ENCODE assay signal across 6 cellular contexts in the genomic region with DNA sequence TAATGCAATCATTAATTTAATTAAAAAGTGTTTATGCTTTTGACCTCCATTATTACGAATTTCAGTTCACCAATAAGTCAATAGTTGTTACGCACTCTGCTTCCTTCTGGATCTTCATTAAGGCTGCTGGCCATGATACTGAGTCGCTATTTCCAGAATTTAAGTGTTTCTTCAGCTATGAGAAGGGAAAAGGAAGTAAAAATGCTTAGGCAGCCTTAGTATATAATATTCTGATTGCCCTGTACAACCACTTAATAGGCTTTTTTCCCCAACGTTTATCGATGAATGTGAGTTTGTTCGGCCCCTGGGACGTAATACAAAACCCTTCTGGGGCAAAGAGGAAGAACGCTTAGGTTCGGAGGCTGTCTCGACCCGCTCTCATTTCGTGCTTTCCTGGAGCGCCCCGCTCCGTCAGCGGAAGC. TPM values are rescaled to one million over a fixed set of nuclear protein-coding genes. Genes with fewer than 3 reads are reported as not detected.
DNase-seq lines count a peak whose midpoint lies in the region; ATAC-seq and TF ChIP-seq lines count a peak whose summit lies in the region.

No MANE protein-coding gene starts in this region.

- H3K9me3 ChIP-seq in right lobe of liver: no peaks in the 10 kb centered on the region

- ATAC-seq in right lobe of liver: no peak
- ATAC-seq in HG03565 (IDR thresholded peaks at IDR 0.05; ENCODE audit: unreplicated experiment): no peak

- no peaks in the 10 kb centered on the region for H3K27me3 ChIP-seq in right lobe of liver

- H3K27ac ChIP-seq in right lobe of liver: peak overlapping the region; percentile 95 to 99 (median 98)

- intact Hi-C loops in right lobe of liver (cut with DNase I): no loop called here

- H3K4me3 ChIP-seq in right lobe of liver: peak overlapping the region; percentile 54 to 88 (median 80)

- peaks cover 0 to 40% (median 10%) of the 10 kb centered on the region in 4 donors for H3K4me1 ChIP-seq in right lobe of liver

- no peak for TF ChIP-seq POLR2A in right lobe of liver (IDR thresholded peaks at IDR 0.05)

- H3K36me3 ChIP-seq in right lobe of liver: peaks cover 0 to 16% (median 8%) of the 10 kb centered on the region in 4 donors

- peak in 1 of 4 donors; percentile 15 for TF ChIP-seq CTCF in right lobe of liver (IDR thresholded peaks at IDR 0.05)

- DNase-seq in NCI-H1694 treated with DMSO at 0.1 percent for 48 hours (lab: John Stamatoyannopoulos, UW) (peak; percentile 42), NCI-H1694 (lab: John Stamatoyannopoulos, UW) (no peak), right lobe of liver (peak in 2 of 3 donors; percentile 86 to 89), mucosa of gallbladder (ENCODE audit: low spot score) (no peak)
- DNase-seq in activated CD8-positive, alpha-beta memory T cell treated with anti-CD3 and anti-CD28 coated beads, Interleukin-2, amount 50 U/mL, for 48 hours: peak; percentile 81

- WGBS in right lobe of liver (ENCODE audit: insufficient coverage, low coverage, low lambda C conversion rate, missing lambda C conversion rate): under 1% methylated on average over 16 of the region's 16 CpGs

RNA-seq across cellular contexts. Expression of a gene that starts 0.6 kb away (rescaled TPM):
- total RNA-seq in right lobe of liver: 10 to 100 TPM; 14.8 to 26.2 (median 21.7) TPM
- 36.3 TPM for total RNA-seq in mucosa of gallbladder

RNA-seq across cellular contexts. Expression of a gene that starts 1.3 kb away (rescaled TPM):
- total RNA-seq in right lobe of liver (10 to 100 TPM in 1 of 6 experiments, 1 to 10 TPM in 5; 6.4 to 11.7 (median 7.7) TPM), mucosa of gallbladder (24.8 TPM)

RNA-seq across cellular contexts. Expression of a gene that starts 18.5 kb away (rescaled TPM):
- not detected for total RNA-seq in right lobe of liver
- not detected for total RNA-seq in mucosa of gallbladder

RNA-seq across cellular contexts. Expression of a gene that starts 29.2 kb away (rescaled TPM):
- total RNA-seq in right lobe of liver: under 1 TPM; 0.22 to 0.86 (median 0.52) TPM
- 1.0 TPM for total RNA-seq in mucosa of gallbladder

RNA-seq across cellular contexts. Expression of a gene that starts 32.5 kb away (rescaled TPM):
- 10 to 100 TPM in 4 of 6 experiments, 1 to 10 TPM in 2; 5.0 to 35.7 (median 13.5) TPM for total RNA-seq in right lobe of liver
- 26.4 TPM for total RNA-seq in mucosa of gallbladder

Comparison
In these comparisons a context has a peak if more than half of its experiments do, and no peak if none do; other contexts are left out.
1. DNase-seq: peak in NCI-H1694 treated with DMSO at 0.1 percent for 48 hours (single experiment), activated CD8-positive, alpha-beta memory T cell treated with anti-CD3 and anti-CD28 coated beads, Interleukin-2, amount 50 U/mL, for 48 hours (single experiment) and right lobe of liver (2 of 3); none in NCI-H1694 (single experiment) and mucosa of gallbladder (single experiment).